In the genomic region with DNA sequence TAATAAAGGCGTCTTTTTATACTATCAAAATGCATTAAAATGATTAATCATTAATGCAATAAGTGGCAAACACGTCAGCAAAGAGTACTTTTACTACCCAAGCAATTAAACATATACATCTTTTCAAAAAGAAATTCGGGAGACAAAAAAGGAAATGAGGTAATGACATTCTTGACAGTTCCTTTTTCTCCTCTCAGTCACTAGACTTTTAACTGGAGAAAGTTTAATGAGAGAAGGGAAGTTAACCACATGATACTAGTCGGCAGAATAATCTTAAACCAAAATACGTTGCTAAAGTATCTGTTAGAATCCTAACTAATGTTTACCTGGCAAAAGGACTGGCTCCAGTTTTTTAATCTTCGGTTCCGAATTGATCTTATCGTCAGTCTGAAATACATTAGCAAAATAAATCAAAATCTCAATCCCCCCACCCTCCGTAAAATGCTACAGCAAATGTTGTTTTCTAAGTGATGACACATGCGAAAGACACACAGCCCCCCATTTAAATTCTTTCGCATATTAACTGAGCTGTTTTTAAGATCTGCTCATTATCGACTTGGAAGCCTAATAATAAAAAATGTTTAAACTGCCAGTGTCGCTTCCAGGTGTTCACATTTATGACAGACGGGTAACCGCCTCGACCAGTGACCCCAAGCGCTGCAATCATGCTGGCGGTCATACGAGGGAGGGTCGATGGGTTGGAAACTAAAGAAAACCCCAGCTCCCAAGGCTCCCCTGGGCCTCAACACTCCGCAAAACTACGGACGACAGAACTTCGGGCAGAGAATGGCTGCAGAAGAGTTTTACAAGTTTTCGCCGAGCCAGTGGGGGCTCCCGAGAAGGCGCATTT, we compare ENCODE assay signal across 8 cellular contexts. TPM values are rescaled to one million over a fixed set of nuclear protein-coding genes. Genes with fewer than 3 reads are reported as not detected.
DNase-seq lines count a peak whose midpoint lies in the region; ATAC-seq and TF ChIP-seq lines count a peak whose summit lies in the region.

No MANE protein-coding gene starts in this region.

- no peaks in the 10 kb centered on the region for H3K27me3 Mint-ChIP-seq in neural crest cell (ENCODE audit: low read depth)

- H3K27me3 ChIP-seq in esophagus (ENCODE audit: control insufficient read depth in 1 of 2, insufficient read depth in 2 of 2, low read length in 2 of 2): no peaks in the 10 kb centered on the region

- H3K36me3 ChIP-seq in esophagus (ENCODE audit: control insufficient read depth in 2 of 2, insufficient read depth in 2 of 2, low read length in 1 of 2): peaks cover 3 to 7% of the 10 kb centered on the region in 2 donors

- H3K4me3 ChIP-seq in esophagus (ENCODE audit: low read depth in 1 of 2, low read length in 2 of 2): peak overlapping the region; percentile 84 to 97

- H3K27ac Mint-ChIP-seq in neural crest cell (ENCODE audit: unreplicated experiment): peak overlapping the region; percentile 96

- H3K27ac ChIP-seq in esophagus (ENCODE audit: low read depth in 2 of 2, low read length in 1 of 2): peak overlapping the region; percentile 95 to 96

- H3K4me1 ChIP-seq in esophagus (ENCODE audit: control insufficient read depth in 2 of 2, insufficient read depth in 2 of 2, low read length in 1 of 2): peaks cover 2 to 6% of the 10 kb centered on the region in 2 donors

- 2% methylated on average over 28 of the region's 28 CpGs for WGBS in esophagus, 2 donors

- H3K36me3 Mint-ChIP-seq in neural crest cell (ENCODE audit: low read depth): peaks cover 3% of the 10 kb centered on the region

- ATAC-seq in HG02852 (IDR thresholded peaks at IDR 0.05; ENCODE audit: unreplicated experiment) (peak; percentile 16), GM19324 (IDR thresholded peaks at IDR 0.05; ENCODE audit: low FRiP score, unreplicated experiment) (no peak)

- peak overlapping the region; percentile 97 for H3K4me3 Mint-ChIP-seq in neural crest cell

- no peak for TF ChIP-seq CTCF in neural crest cell (conservative IDR thresholded peaks at IDR 0.05)

- H3K9me3 Mint-ChIP-seq in neural crest cell: no peaks in the 10 kb centered on the region

- peak; percentile 49 for DNase-seq in ELR (ENCODE audit: low read depth)
- peak; percentile 9 for DNase-seq in SW480 (ENCODE audit: low spot score)
- DNase-seq in neural crest cell (ENCODE audit: low read depth, low spot score): no peak
- no peak for DNase-seq in NCI-H226
- no peak for DNase-seq in KG1 (lab: John Stamatoyannopoulos, UW)

- H3K4me1 Mint-ChIP-seq in neural crest cell: peaks cover 32% of the 10 kb centered on the region

- H3K9me3 ChIP-seq in esophagus (ENCODE audit: control insufficient read depth in 2 of 2, insufficient read depth in 1 of 2, low read depth in 1 of 2, low read length in 1 of 2): no peaks in the 10 kb centered on the region

RNA-seq across cellular contexts. Expression of a gene that starts 0.8 kb away (rescaled TPM):
- 10 to 100 TPM; 11.7 to 26.4 TPM for polyA plus RNA-seq in esophagus
- total RNA-seq in neural crest cell: 18.6 and 20.0 TPM in 2 replicates

Comparison
In these comparisons a context has a peak if more than half of its experiments do, and no peak if none do; other contexts are left out.
1. DNase-seq: peak in ELR (single experiment) and SW480 (single experiment); none in neural crest cell (single experiment), NCI-H226 (single experiment) and KG1 (single experiment).